3 cellular contexts compared by ENCODE assay signal in the genomic region with DNA sequence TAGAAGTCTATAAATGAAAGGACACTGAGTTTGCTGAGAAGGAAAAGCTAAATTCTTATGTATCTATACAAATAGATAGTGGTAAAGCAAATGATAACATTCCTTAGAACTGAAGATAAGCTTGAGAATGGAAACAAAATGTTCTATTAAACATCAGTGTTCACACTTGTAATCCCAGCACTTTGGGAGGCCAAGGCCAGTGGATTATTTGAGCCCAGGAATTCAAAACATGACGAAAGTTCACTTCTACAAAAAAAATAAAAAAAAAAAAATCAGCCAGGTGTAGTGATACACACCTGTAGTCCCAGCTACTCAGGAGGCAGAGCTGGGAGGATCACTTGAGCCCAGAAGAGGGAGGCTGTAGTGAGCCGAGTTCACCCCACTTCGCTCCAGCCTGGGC.
"Had no signal": no experiment of that assay in that cellular context is flagged by ENCODE, and none has a peak within 500 bp of the region (broad histone marks: within the 10 kb centered on the region; RNA-seq: fewer than 3 reads in every experiment).

No MANE protein-coding gene starts in this region.

- ATAC-seq: GM12878 had no signal

- DNase-seq: GDM1, GF-D8 had no signal

- H3K4me3 ChIP-seq: GM12878 had no signal
